ENCODE assay signal across 1 cellular context in genomic region chr14:104742586-104743455, GRCh38.
TF ChIP-seq lines count a peak whose summit lies in the region.

No MANE protein-coding gene starts in this region.

TF ChIP-seq in GM12878, 131 proteins besides CTCF, POLR2A, EP300 and RAD21:
- TF ChIP-seq RELA (IDR thresholded peaks at IDR 0.05; ENCODE audit: borderline replicate concordance, partially characterized antibody) (no peak), ZBED1 (IDR thresholded peaks at IDR 0.05; ENCODE audit: borderline replicate concordance) (no peak), USF1 (IDR thresholded peaks at IDR 0.05; ENCODE audit: borderline replicate concordance, extremely low read length, insufficient read depth, low read depth, low read length) (peak; percentile 8)
- TF ChIP-seq, protein P1, sequence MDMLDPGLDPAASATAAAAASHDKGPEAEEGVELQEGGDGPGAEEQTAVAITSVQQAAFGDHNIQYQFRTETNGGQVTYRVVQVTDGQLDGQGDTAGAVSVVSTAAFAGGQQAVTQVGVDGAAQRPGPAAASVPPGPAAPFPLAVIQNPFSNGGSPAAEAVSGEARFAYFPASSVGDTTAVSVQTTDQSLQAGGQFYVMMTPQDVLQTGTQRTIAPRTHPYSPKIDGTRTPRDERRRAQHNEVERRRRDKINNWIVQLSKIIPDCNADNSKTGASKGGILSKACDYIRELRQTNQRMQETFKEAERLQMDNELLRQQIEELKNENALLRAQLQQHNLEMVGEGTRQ (IDR thresholded peaks at IDR 0.05; ENCODE audit: borderline replicate concordance, low read depth, low read length): no peak
